Comparison of ENCODE assay signal across 8 cellular contexts in the genomic region with DNA sequence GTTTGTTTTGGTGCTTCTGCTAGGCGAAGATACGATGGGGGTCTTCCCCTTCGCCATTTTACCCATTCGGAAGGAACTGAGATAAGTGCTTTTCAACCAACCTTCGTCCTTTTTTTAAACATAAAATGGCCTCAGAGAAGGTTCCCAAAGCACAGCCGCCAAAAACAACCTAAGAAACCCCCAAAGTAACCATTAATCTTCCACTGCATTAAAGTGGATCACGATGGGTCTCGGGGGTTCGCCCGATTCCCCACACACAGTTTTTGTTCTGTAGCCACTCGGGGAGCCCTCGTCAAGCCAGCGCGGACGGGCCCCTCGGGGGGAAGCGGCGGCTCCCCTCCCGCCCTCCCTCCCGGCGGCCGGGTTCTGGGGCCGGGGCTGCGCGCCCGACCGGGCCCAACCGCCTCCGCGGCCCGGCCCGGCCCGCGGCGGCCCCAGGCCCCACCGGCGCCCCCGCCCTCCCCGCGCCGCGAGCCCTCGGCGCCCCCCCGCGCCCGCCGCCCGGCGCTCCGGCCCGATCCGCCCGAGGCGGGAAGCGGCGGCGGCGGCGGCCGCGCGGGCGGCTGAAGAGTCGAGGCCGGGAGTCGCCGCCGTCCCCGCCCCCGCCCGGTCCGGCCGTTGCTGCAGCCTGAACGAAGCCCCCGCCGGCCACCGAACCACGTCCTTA. TPM values are rescaled to one million over a fixed set of nuclear protein-coding genes. Genes with fewer than 3 reads are reported as not detected.
DNase-seq lines count a peak whose midpoint lies in the region; ATAC-seq and TF ChIP-seq lines count a peak whose summit lies in the region.

No MANE protein-coding gene starts in this region.

- H3K9ac ChIP-seq in PC-3 (ENCODE audit: low read length) = peak overlapping the region; percentile 97

- no peaks in the 10 kb centered on the region for H3K27me3 ChIP-seq in PC-3 (ENCODE audit: low read length)

- no peaks in the 10 kb centered on the region for H3K9me2 ChIP-seq in PC-3 (replicated peaks; ENCODE audit: low read length)

- H3K27ac ChIP-seq in PC-3 (ENCODE audit: low read length) = peak overlapping the region; percentile 83

- no peaks in the 10 kb centered on the region for H3K9me3 ChIP-seq in PC-3 (ENCODE audit: low read length)

- POLR2A ChIA-PET in PC-3 (lab: Charles Lee; ENCODE audit: unreplicated experiment) = interaction anchor here (0.5 to 0.7 kb wide), 2 partner anchors 12 to 32 kb away, joined by 3 read pairs; no protein-coding TSS in a partner anchor

- TF ChIP-seq CTCF in GM20000 (IDR thresholded peaks at IDR 0.05; ENCODE audit: extremely low read depth, missing control alignments) (no peak), PC-3 (conservative IDR thresholded peaks at IDR 0.05; ENCODE audit: low read depth, low read length) (no peak)

- peaks cover 5% of the 10 kb centered on the region for H3F3A ChIP-seq in PC-3 (ENCODE audit: low read length, unreplicated experiment)

- peak; percentile 24 for DNase-seq in AG08395 (ENCODE audit: low spot score)
- DNase-seq in GM20000 (ENCODE audit: low spot score) = peak; percentile 52
- DNase-seq in PC-3 = peak; percentile 24
- DNase-seq in activated gamma-delta T cell treated with Interleukin-2 at 50 U/mL for 16 hours = peak; percentile 43
- peak; percentile 56 for DNase-seq in germinal center (ENCODE audit: low spot score)
- peak; percentile 12 for DNase-seq in occipital lobe (lab: John Stamatoyannopoulos, UW)
- no peak for DNase-seq in HuH-7.5 (ENCODE audit: low spot score)

- peaks cover 23% of the 10 kb centered on the region for H3K4me1 ChIP-seq in PC-3 (ENCODE audit: insufficient read depth, low read length)

- peaks cover 53% of the 10 kb centered on the region for H3K79me2 ChIP-seq in PC-3 (ENCODE audit: low read length)

- peak; percentile 6 for ATAC-seq in PC-3
- ATAC-seq in GM21381 (IDR thresholded peaks at IDR 0.05; ENCODE audit: unreplicated experiment) = no peak

- H2AFZ ChIP-seq in PC-3 (ENCODE audit: low read length) = peak overlapping the region; percentile 74

- BruUV-seq in PC-3 (replicated peaks; lab: Mats Ljungman, UMichigan) = no TSS peak

- no peaks in the 10 kb centered on the region for H4K20me1 ChIP-seq in PC-3 (ENCODE audit: low read length)

- CTCF ChIA-PET in PC-3 (lab: Charles Lee) = no interaction called here

- H3K4me2 ChIP-seq in PC-3 (ENCODE audit: low read length) = peak overlapping the region; percentile 92

- intact Hi-C loops in PC-3 (cut with micrococcal nuclease) = loop anchor here (1.0 to 5.0 kb wide), 6 partner anchors 17 to 245 kb away; a partner anchor contains a TSS

- H3K36me3 ChIP-seq in PC-3 (ENCODE audit: low read depth, low read length) = peaks cover 6% of the 10 kb centered on the region; the same call in 1 of the 2 replicates

- peak overlapping the region; percentile 97 for H3K4me3 ChIP-seq in PC-3 (ENCODE audit: low read length)

RNA-seq across cellular contexts. Expression of a gene that starts 0.8 kb away (rescaled TPM):
- total RNA-seq in PC-3 (2014; rRNA removed) = 20.7 and 24.4 TPM in 2 replicates
- total RNA-seq in occipital lobe = 70.7 TPM
